ENCODE assay signal across 11 cellular contexts in genomic region chr21:33932731-33933130, GRCh38. TPM values are rescaled to one million over a fixed set of nuclear protein-coding genes. Genes with fewer than 3 reads are reported as not detected.
DNase-seq lines count a peak whose midpoint lies in the region; ATAC-seq and TF ChIP-seq lines count a peak whose summit lies in the region.
"Had no signal": no experiment of that assay in that cellular context is flagged by ENCODE, and none has a peak within 500 bp of the region (broad histone marks: within the 10 kb centered on the region; RNA-seq: fewer than 3 reads in every experiment).

No MANE protein-coding gene starts in this region.

- TF ChIP-seq CTCF in Loucy (conservative IDR thresholded peaks at IDR 0.05; ENCODE audit: low read length) (no peak), neural progenitor cell (IDR thresholded peaks at IDR 0.05) (no peak)

- no peaks in the 10 kb centered on the region for H3K9me2 ChIP-seq in Loucy (replicated peaks; ENCODE audit: low read depth, low read length)

- peaks cover 63% of the 10 kb centered on the region for H3K79me2 ChIP-seq in Loucy (ENCODE audit: insufficient read depth, low read length)
- H3K79me2 ChIP-seq in neural progenitor cell (ENCODE audit: low read depth): peaks cover 30% of the 10 kb centered on the region

- H3K27ac Mint-ChIP-seq in CD4-positive, CD25-positive, alpha-beta regulatory T cell: peak overlapping the region; percentile 99 to 100 (median 100)
- H3K27ac Mint-ChIP-seq in neural progenitor cell: peak overlapping the region; percentile 69

- peak in 1 of 3 donors; percentile 37 for DNase-seq in CD4-positive, CD25-positive, alpha-beta regulatory T cell
- DNase-seq in neural progenitor cell (ENCODE audit: low spot score): no peak
- DNase-seq in NCI-H1105 (lab: John Stamatoyannopoulos, UW): no peak
- DNase-seq in HuH-7 (ENCODE audit: low spot score): no peak
- DNase-seq in activated effector memory CD4-positive, alpha-beta T cell treated with Interleukin-2 at 50 U/mL for 16 hours: no peak
- DNase-seq: activated CD8-positive, alpha-beta memory T cell treated with anti-CD3 and anti-CD28 coated beads, Interleukin-2, amount 50 U/mL, for 48 hours; GOT3; testis had no signal

- peaks cover 0 to 5% (median 0%) of the 10 kb centered on the region in 7 donors for H3K9me3 Mint-ChIP-seq in CD4-positive, CD25-positive, alpha-beta regulatory T cell
- H3K9me3 Mint-ChIP-seq in neural progenitor cell: peaks cover 3% of the 10 kb centered on the region

- H3K4me1 Mint-ChIP-seq in CD4-positive, CD25-positive, alpha-beta regulatory T cell: peaks cover 5 to 53% (median 25%) of the 10 kb centered on the region in 4 donors
- H3K4me1 Mint-ChIP-seq in neural progenitor cell: peaks cover 25% of the 10 kb centered on the region

- H3K4me3 Mint-ChIP-seq in CD4-positive, CD25-positive, alpha-beta regulatory T cell: peak overlapping the region; percentile 98 to 100 (median 99)
- peak overlapping the region; percentile 37 for H3K4me3 Mint-ChIP-seq in neural progenitor cell

- peak overlapping the region; percentile 96 for H3K27ac ChIP-seq in CD4-positive, CD25-positive, alpha-beta regulatory T cell (ENCODE audit: insufficient read depth, low read length, poor library complexity, severe bottlenecking)
- H3K27ac ChIP-seq in duodenal mucosa (ENCODE audit: low read depth, low read length) (no peak overlapping the region), neural progenitor cell (no peak overlapping the region)
- H3K27ac ChIP-seq: testis had no signal

- peaks cover 5% of the 10 kb centered on the region for H3K36me3 ChIP-seq in CD4-positive, CD25-positive, alpha-beta regulatory T cell (ENCODE audit: control insufficient read depth, insufficient read depth, low read length)
- no peaks in the 10 kb centered on the region for H3K36me3 ChIP-seq in Loucy (ENCODE audit: insufficient read depth, low read length)
- no peaks in the 10 kb centered on the region for H3K36me3 ChIP-seq in duodenal mucosa (ENCODE audit: control insufficient read depth in 1 of 2, insufficient read depth in 2 of 2, low read length in 2 of 2)
- H3K36me3 ChIP-seq in neural progenitor cell: no peaks in the 10 kb centered on the region

- H3K9ac ChIP-seq in Loucy (ENCODE audit: low read depth, low read length, poor library complexity, severe bottlenecking) (peak overlapping the region; percentile 94), duodenal mucosa (ENCODE audit: low read depth in 1 of 2, low read length in 2 of 2) (peak overlapping the region in 1 of 2 donors; percentile 74), neural progenitor cell (no peak overlapping the region)

- no peak for ATAC-seq in CD4-positive, CD25-positive, alpha-beta regulatory T cell (ENCODE audit: low read depth in 2 of 2)
- no peak for ATAC-seq in HG03521 (IDR thresholded peaks at IDR 0.05; ENCODE audit: unreplicated experiment)

- H3F3A ChIP-seq in Loucy (ENCODE audit: low read depth) (peaks cover 2% of the 10 kb centered on the region; the same call in 1 of the 2 replicates), neural progenitor cell (ENCODE audit: low read depth) (no peaks in the 10 kb centered on the region)

- H2AFZ ChIP-seq in Loucy (ENCODE audit: low read length) (no peak overlapping the region), neural progenitor cell (replicated peaks) (no peak overlapping the region)

- peak overlapping the region; percentile 95 for H3K4me2 ChIP-seq in Loucy (ENCODE audit: low read depth, low read length, poor library complexity, severe bottlenecking)
- H3K4me2 ChIP-seq in neural progenitor cell: peak overlapping the region; percentile 85

- H3K4me3 ChIP-seq in CD4-positive, CD25-positive, alpha-beta regulatory T cell (ENCODE audit: low read depth, low read length): peak overlapping the region; percentile 99
- H3K4me3 ChIP-seq in Loucy (ENCODE audit: low read length, poor library complexity, severe bottlenecking): peak overlapping the region; percentile 89
- peak overlapping the region; percentile 79 to 83 for H3K4me3 ChIP-seq in duodenal mucosa (ENCODE audit: low read depth in 1 of 2, low read length in 2 of 2)
- peak overlapping the region; percentile 55 for H3K4me3 ChIP-seq in neural progenitor cell

- H3K4me1 ChIP-seq in CD4-positive, CD25-positive, alpha-beta regulatory T cell (ENCODE audit: control insufficient read depth, insufficient read depth, low read length, poor library complexity, severe bottlenecking): peaks cover 54% of the 10 kb centered on the region
- H3K4me1 ChIP-seq in Loucy (ENCODE audit: insufficient read depth, low read length, poor library complexity, severe bottlenecking) (peaks cover 50% of the 10 kb centered on the region), duodenal mucosa (ENCODE audit: control insufficient read depth in 1 of 2, insufficient read depth in 2 of 2, low read length in 2 of 2) (peaks cover 7 to 11% of the 10 kb centered on the region in 2 donors), neural progenitor cell (peaks cover 11% of the 10 kb centered on the region)
- H3K4me1 ChIP-seq: testis had no signal

- no peaks in the 10 kb centered on the region for H3K27me3 Mint-ChIP-seq in CD4-positive, CD25-positive, alpha-beta regulatory T cell
- peaks cover 2% of the 10 kb centered on the region for H3K27me3 Mint-ChIP-seq in neural progenitor cell (ENCODE audit: insufficient read depth, low read depth)

- H3K9me3 ChIP-seq in CD4-positive, CD25-positive, alpha-beta regulatory T cell (ENCODE audit: control insufficient read depth in 2 of 2, low read length in 2 of 2): no peaks in the 10 kb centered on the region
- no peaks in the 10 kb centered on the region for H3K9me3 ChIP-seq in Loucy (ENCODE audit: insufficient read depth, low read depth, low read length)
- no peaks in the 10 kb centered on the region for H3K9me3 ChIP-seq in duodenal mucosa (ENCODE audit: control insufficient read depth in 1 of 2, low read length in 2 of 2)
- no peaks in the 10 kb centered on the region for H3K9me3 ChIP-seq in neural progenitor cell (ENCODE audit: low read depth)
- H3K9me3 ChIP-seq: testis had no signal

- peaks cover 16% of the 10 kb centered on the region for H3K36me3 Mint-ChIP-seq in CD4-positive, CD25-positive, alpha-beta regulatory T cell
- H3K36me3 Mint-ChIP-seq in neural progenitor cell: peaks cover 1% of the 10 kb centered on the region

- peaks cover 23% of the 10 kb centered on the region for H4K20me1 ChIP-seq in Loucy (ENCODE audit: insufficient read depth, low read length, poor library complexity, severe bottlenecking)
- H4K20me1 ChIP-seq in neural progenitor cell (ENCODE audit: low read depth): no peaks in the 10 kb centered on the region

- H3K27me3 ChIP-seq in CD4-positive, CD25-positive, alpha-beta regulatory T cell (ENCODE audit: control insufficient read depth, insufficient read depth, low read length): no peaks in the 10 kb centered on the region
- H3K27me3 ChIP-seq in Loucy (ENCODE audit: insufficient read depth, low read length, poor library complexity, severe bottlenecking) (no peaks in the 10 kb centered on the region), duodenal mucosa (ENCODE audit: control insufficient read depth in 1 of 2, insufficient read depth in 2 of 2, low read length in 2 of 2) (no peaks in the 10 kb centered on the region), neural progenitor cell (no peaks in the 10 kb centered on the region)
- H3K27me3 ChIP-seq: testis had no signal

RNA-seq across cellular contexts. Expression of gene ATP5PO, which starts 17.1 kb away (rescaled TPM):
- total RNA-seq in CD4-positive, CD25-positive, alpha-beta regulatory T cell: 119 TPM
- polyA plus RNA-seq in CD4-positive, CD25-positive, alpha-beta regulatory T cell: 100 to 1,000 TPM; 389 to 458 (median 427) TPM
- total RNA-seq in neural progenitor cell (ENCODE audit: low replicate concordance): 271 and 309 TPM in 2 replicates
